In the genomic region with DNA sequence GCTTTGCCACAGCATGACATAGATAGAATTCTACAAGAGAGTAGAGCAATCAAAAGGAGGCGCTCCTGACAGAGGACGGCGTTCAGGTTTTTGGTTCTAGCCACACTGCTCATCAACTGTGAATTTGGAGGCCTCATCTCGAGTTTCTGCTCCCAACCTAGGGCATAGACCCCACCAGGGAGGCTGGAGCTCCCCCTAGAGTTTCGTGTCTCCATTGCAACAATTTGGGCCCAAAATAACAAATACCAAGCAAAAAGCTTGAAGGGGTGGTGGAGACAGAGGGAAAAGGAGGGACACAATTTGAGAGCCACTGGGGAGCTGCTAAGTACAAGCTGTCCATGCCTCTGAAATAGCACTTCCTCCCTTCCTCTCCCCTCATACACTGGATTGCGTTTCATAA, we compare ENCODE assay signal across 9 cellular contexts.
DNase-seq lines count a peak whose midpoint lies in the region; ATAC-seq and TF ChIP-seq lines count a peak whose summit lies in the region.
"Had no signal": no experiment of that assay in that cellular context is flagged by ENCODE, and none has a peak within 500 bp of the region (broad histone marks: within the 10 kb centered on the region; RNA-seq: fewer than 3 reads in every experiment).

No MANE protein-coding gene starts in this region.

- intact Hi-C loops in left lung (cut with DNase I), result no loop called here

- H3K4me1 ChIP-seq in left lung, result no peaks in the 10 kb centered on the region
- H3K4me1 ChIP-seq in suprapubic skin, result no peaks in the 10 kb centered on the region

- no peaks in the 10 kb centered on the region for H3K27me3 Mint-ChIP-seq in activated CD8-positive, alpha-beta T cell treated with anti-CD3 and anti-CD28 coated beads, Interleukin-2, amount 10 ng/mL, durations not matched to agents 7 days and 5 days (ENCODE audit: low read depth)

- CTCF ChIA-PET in activated CD8-positive, alpha-beta T cell treated with anti-CD3 and anti-CD28 coated beads, Interleukin-2, amount 10 ng/mL, durations not matched to agents 7 days and 5 days (lab: Charles Lee), result no interaction called here

- POLR2A ChIA-PET in activated CD8-positive, alpha-beta T cell treated with anti-CD3 and anti-CD28 coated beads, Interleukin-2, amount 10 ng/mL, durations not matched to agents 7 days and 5 days (lab: Charles Lee), result no interaction called here

- no peak for TF ChIP-seq EP300 in suprapubic skin (IDR thresholded peaks at IDR 0.05)

- H3K36me3 ChIP-seq in left lung (no peaks in the 10 kb centered on the region), suprapubic skin (no peaks in the 10 kb centered on the region)

- 55% methylated on average over 6 of the region's 6 CpGs for WGBS in suprapubic skin

- no peaks in the 10 kb centered on the region for H3K9me3 Mint-ChIP-seq in activated CD8-positive, alpha-beta T cell treated with anti-CD3 and anti-CD28 coated beads, Interleukin-2, amount 10 ng/mL, durations not matched to agents 7 days and 5 days (ENCODE audit: insufficient read depth)

- no peaks in the 10 kb centered on the region for H3K4me1 Mint-ChIP-seq in activated CD8-positive, alpha-beta T cell treated with anti-CD3 and anti-CD28 coated beads, Interleukin-2, amount 10 ng/mL, durations not matched to agents 7 days and 5 days (ENCODE audit: low read depth)

- no peak overlapping the region for H3K27ac Mint-ChIP-seq in activated CD8-positive, alpha-beta T cell treated with anti-CD3 and anti-CD28 coated beads, Interleukin-2, amount 10 ng/mL, durations not matched to agents 7 days and 5 days

- TF ChIP-seq POLR2A in suprapubic skin (IDR thresholded peaks at IDR 0.05), result no peak

- no peaks in the 10 kb centered on the region for H3K36me3 Mint-ChIP-seq in activated CD8-positive, alpha-beta T cell treated with anti-CD3 and anti-CD28 coated beads, Interleukin-2, amount 10 ng/mL, durations not matched to agents 7 days and 5 days (ENCODE audit: low read depth)

- no peak for TF ChIP-seq CTCF in left lung (IDR thresholded peaks at IDR 0.05)
- peak in 1 of 2 donors; percentile 17 for TF ChIP-seq CTCF in suprapubic skin (IDR thresholded peaks at IDR 0.05)

- no peak overlapping the region for H3K4me3 ChIP-seq in left lung
- H3K4me3 ChIP-seq in suprapubic skin, result no peak overlapping the region

- DNase-seq in EL, result peak; percentile 39
- peak; percentile 43 for DNase-seq in HPDE6-E6E7 (ENCODE audit: extremely low spot score)
- peak; percentile 15 for DNase-seq in SHP77 treated with DMSO at 0.1 percent for 48 hours (lab: John Stamatoyannopoulos, UW)
- peak; percentile 19 for DNase-seq in hepatic stellate cell (ENCODE audit: low spot score)
- DNase-seq in left lung, result no peak
- no peak for DNase-seq in activated CD8-positive, alpha-beta T cell treated with anti-CD3 and anti-CD28 coated beads, Interleukin-2, amount 10 ng/mL, durations not matched to agents 7 days and 5 days
- DNase-seq in suprapubic skin (ENCODE audit: low spot score in 2 of 2), result no peak
- DNase-seq: left cardiac atrium had no signal

- no peaks in the 10 kb centered on the region for H3K9me3 ChIP-seq in left lung
- no peaks in the 10 kb centered on the region for H3K9me3 ChIP-seq in suprapubic skin

- H3K27ac ChIP-seq in left lung (no peak overlapping the region), suprapubic skin (no peak overlapping the region)

- H3K27me3 ChIP-seq in left lung (no peaks in the 10 kb centered on the region), suprapubic skin (no peaks in the 10 kb centered on the region)

- no peak overlapping the region for H3K4me3 Mint-ChIP-seq in activated CD8-positive, alpha-beta T cell treated with anti-CD3 and anti-CD28 coated beads, Interleukin-2, amount 10 ng/mL, durations not matched to agents 7 days and 5 days

- ATAC-seq in GM19452 (IDR thresholded peaks at IDR 0.05; ENCODE audit: unreplicated experiment) (peak; percentile 58), left lung (no peak)
- ATAC-seq in activated CD8-positive, alpha-beta T cell treated with anti-CD3 and anti-CD28 coated beads, Interleukin-2, amount 10 ng/mL, durations not matched to agents 7 days and 5 days, result no peak

Comparison
In these comparisons a context has a peak if more than half of its experiments do, and no peak if none do; other contexts are left out.
1. DNase-seq: peak in EL (single experiment), HPDE6-E6E7 (single experiment), SHP77 treated with DMSO at 0.1 percent for 48 hours (single experiment) and hepatic stellate cell (single experiment); none in left lung (0 of 2), activated CD8-positive, alpha-beta T cell treated with anti-CD3 and anti-CD28 coated beads, Interleukin-2, amount 10 ng/mL, durations not matched to agents 7 days and 5 days (single experiment) and suprapubic skin (0 of 2).